In genomic region chrX:43702660-43703059, GRCh38 we compare ENCODE assay signal across 2 cellular contexts.
TF ChIP-seq lines count a peak whose summit lies in the region.

No MANE protein-coding gene starts in this region.

TF ChIP-seq in HEK293, 187 proteins besides CTCF, POLR2A, EP300 and RAD21 (continued from another document):
- TF ChIP-seq ZNF449 (tag by site-specific recombination; IDR thresholded peaks at IDR 0.05) (no peak), GLIS1 (tag by site-specific recombination; IDR thresholded peaks at IDR 0.05) (no peak), KLF16 (tag by site-specific recombination; IDR thresholded peaks at IDR 0.05) (no peak), ZNF202 (tag by site-specific recombination; IDR thresholded peaks at IDR 0.05; ENCODE audit: borderline replicate concordance) (no peak), ZSCAN30 (tag by site-specific recombination; IDR thresholded peaks at IDR 0.05) (no peak), ZNF529 (tag by site-specific recombination; IDR thresholded peaks at IDR 0.05; ENCODE audit: insufficient replicate concordance) (no peak), ZNF2 (tag by site-specific recombination; IDR thresholded peaks at IDR 0.05) (no peak), MEIS1 (CRISPR knock-in tag; IDR thresholded peaks at IDR 0.05; ENCODE audit: borderline replicate concordance) (no peak), ZNF184 (tag by site-specific recombination; IDR thresholded peaks at IDR 0.05) (no peak), ZNF274 (IDR thresholded peaks at IDR 0.05; ENCODE audit: low read length) (no peak), ZNF274 (tag by site-specific recombination; IDR thresholded peaks at IDR 0.05; ENCODE audit: borderline replicate concordance) (no peak), ZNF600 (tag by site-specific recombination; IDR thresholded peaks at IDR 0.05) (no peak), ZNF16 (tag by site-specific recombination; IDR thresholded peaks at IDR 0.05; ENCODE audit: low read depth) (no peak), ZNF175 (tag by site-specific recombination; IDR thresholded peaks at IDR 0.05) (no peak), ZNF654 (tag by site-specific recombination; IDR thresholded peaks at IDR 0.05; ENCODE audit: low read depth) (no peak)

TF ChIP-seq in HepG2, 621 proteins besides CTCF, POLR2A, EP300 and RAD21 (continued from another document):
- TF ChIP-seq TFDP1 (CRISPR knock-in tag; IDR thresholded peaks at IDR 0.05; ENCODE audit: borderline replicate concordance) (no peak), KLF16 (CRISPR knock-in tag; IDR thresholded peaks at IDR 0.05) (0 out of 4 replicates have a peak, but pooled peaks of 1 of the 2 experiments have one; percentile 5), ZBTB34 (CRISPR knock-in tag; IDR thresholded peaks at IDR 0.05) (no peak), CREBL2 (CRISPR knock-in tag; IDR thresholded peaks at IDR 0.05; ENCODE audit: borderline replicate concordance) (no peak), ZNF614 (CRISPR knock-in tag; IDR thresholded peaks at IDR 0.05; ENCODE audit: borderline replicate concordance) (no peak), KMT2B (CRISPR knock-in tag; IDR thresholded peaks at IDR 0.05) (no peak), ZNF317 (CRISPR knock-in tag; IDR thresholded peaks at IDR 0.05) (no peak), KMT2A (CRISPR knock-in tag; IDR thresholded peaks at IDR 0.05) (no peak), ZNF580 (CRISPR knock-in tag; IDR thresholded peaks at IDR 0.05; ENCODE audit: borderline replicate concordance, low read depth) (no peak), TFAP4 (IDR thresholded peaks at IDR 0.05; ENCODE audit: borderline replicate concordance, low read depth) (no peak), GFI1 (CRISPR knock-in tag; IDR thresholded peaks at IDR 0.05; ENCODE audit: borderline replicate concordance) (peak; percentile 38; the same call in 1 of the 2 replicates)
